Comparison of ENCODE assay signal across 11 cellular contexts in the genomic region with DNA sequence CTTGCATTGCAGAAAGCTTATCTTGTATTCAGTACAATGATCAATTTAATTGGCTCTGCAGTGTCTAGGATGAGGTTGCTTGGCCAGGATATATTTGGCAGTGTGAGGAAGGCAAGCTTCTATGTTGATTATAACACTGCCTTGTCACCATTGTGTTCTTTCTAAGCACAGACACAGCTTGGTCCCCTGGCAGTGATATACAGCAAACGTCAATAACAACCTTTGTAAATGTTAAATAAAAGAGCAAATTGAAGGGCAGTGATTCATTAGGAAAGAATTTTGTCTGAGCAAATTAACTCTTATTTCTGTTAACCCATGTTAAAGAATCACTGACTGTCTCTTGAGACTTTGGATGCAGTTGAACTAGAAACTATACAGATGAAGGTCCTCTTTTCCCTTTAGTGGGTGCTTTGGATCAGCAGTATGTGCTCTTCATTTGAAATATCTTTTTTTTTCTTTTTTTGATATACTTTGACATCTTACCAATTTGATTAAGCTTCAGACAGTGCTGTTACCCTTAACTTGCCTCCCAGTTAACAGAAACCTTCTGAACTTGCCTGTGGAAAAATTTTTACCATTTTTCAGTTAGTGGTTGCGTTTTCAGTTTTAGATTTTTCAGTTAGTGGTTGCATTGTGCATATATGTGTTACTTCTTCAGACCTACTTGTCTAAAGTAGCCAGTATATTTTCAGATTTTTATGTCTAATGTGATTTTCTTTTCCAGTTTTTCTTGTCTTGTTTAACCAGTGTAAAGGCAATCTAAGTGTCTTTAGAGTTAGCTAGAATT.
DNase-seq lines count a peak whose midpoint lies in the region; ATAC-seq and TF ChIP-seq lines count a peak whose summit lies in the region.
"Had no signal": no experiment of that assay in that cellular context is flagged by ENCODE, and none has a peak within 500 bp of the region (broad histone marks: within the 10 kb centered on the region; RNA-seq: fewer than 3 reads in every experiment).

No MANE protein-coding gene starts in this region.

- TF ChIP-seq CTCF in DND-41 (IDR thresholded peaks at IDR 0.05; ENCODE audit: borderline replicate concordance, extremely low read depth, low read length, poor library complexity, severe bottlenecking), result no peak
- TF ChIP-seq CTCF in KMS-11 (conservative IDR thresholded peaks at IDR 0.05; ENCODE audit: low read depth, low read length), result no peak
- no peak for TF ChIP-seq CTCF in mammary epithelial cell (conservative IDR thresholded peaks at IDR 0.05 in 1 of 2, IDR thresholded peaks at IDR 0.05 in 1 of 2; ENCODE audit: extremely low read depth in 1 of 2, insufficient read depth in 1 of 2, low read depth in 1 of 2, low read length in 2 of 2)

- BruUV-seq in mammary epithelial cell (replicated peaks; lab: Mats Ljungman, UMichigan), result no TSS peak

- in situ Hi-C loops in mammary epithelial cell (cut with MboI; ENCODE audit: low sequenced_read_pairs in 2 of 2), result no loop called here

- no peak for TF ChIP-seq POLR2A in GM18505 (IDR thresholded peaks at IDR 0.05; ENCODE audit: borderline replicate concordance, extremely low read depth, insufficient read depth, insufficient read length)

- DNase-seq in DND-41 (no peak), mammary epithelial cell (peak; percentile 29), mesenchymal stem cell (peak; percentile 55), NCI-H1048 (lab: John Stamatoyannopoulos, UW) (no peak), HuH-7.5 (ENCODE audit: low spot score) (no peak), mesenteric fat pad (ENCODE audit: low spot score) (no peak)
- DNase-seq: activated CD4-positive, alpha-beta T cell treated with anti-CD3 and anti-CD28 coated beads for 4 hours had no signal

- H2AK5ac ChIP-seq in mesenchymal stem cell (ENCODE audit: low read length, severe bottlenecking), result no peak overlapping the region

- H3K9me3 ChIP-seq in DND-41 (ENCODE audit: insufficient read depth, low read length, severe bottlenecking), result no peaks in the 10 kb centered on the region
- H3K9me3 ChIP-seq in mammary epithelial cell (replicated peaks; ENCODE audit: insufficient read depth, low read length), result no peaks in the 10 kb centered on the region
- H3K9me3 ChIP-seq in mesenchymal stem cell (ENCODE audit: control insufficient read depth, low read length), result no peaks in the 10 kb centered on the region
- H3K9me3 ChIP-seq: vagina had no signal

- no peaks in the 10 kb centered on the region for H3K27me3 ChIP-seq in DND-41 (ENCODE audit: insufficient read depth, low read length, poor library complexity)
- H3K27me3 ChIP-seq in KMS-11 (ENCODE audit: insufficient read depth, low read depth), result no peaks in the 10 kb centered on the region
- no peaks in the 10 kb centered on the region for H3K27me3 ChIP-seq in mammary epithelial cell (ENCODE audit: insufficient read depth, low read length)
- no peaks in the 10 kb centered on the region for H3K27me3 ChIP-seq in mesenchymal stem cell (ENCODE audit: control insufficient read depth in 1 of 2, insufficient read depth in 1 of 2, low read length in 2 of 2)
- H3K27me3 ChIP-seq: vagina had no signal

- H4K8ac ChIP-seq in mesenchymal stem cell (ENCODE audit: low read length), result no peak overlapping the region

- no peak overlapping the region for H3K14ac ChIP-seq in mesenchymal stem cell (ENCODE audit: low read length in 2 of 2)

- no peak overlapping the region for H3K18ac ChIP-seq in mesenchymal stem cell (ENCODE audit: low read depth in 1 of 2, low read length in 2 of 2)

- H3K27ac ChIP-seq in DND-41 (ENCODE audit: low read length) (peak overlapping the region; percentile 71), KMS-11 (peak overlapping the region; percentile 78), mammary epithelial cell (ENCODE audit: insufficient read depth, low read depth, low read length) (no peak overlapping the region), mesenchymal stem cell (ENCODE audit: low read length, poor library complexity, severe bottlenecking) (peak overlapping the region; percentile 78)
- H3K27ac ChIP-seq: vagina had no signal

- ATAC-seq in DND-41 (ENCODE audit: insufficient read depth, low read depth) (peak; percentile 75), GM18505 (IDR thresholded peaks at IDR 0.05; ENCODE audit: unreplicated experiment) (no peak)
- ATAC-seq: sciatic nerve had no signal

- H3K4me3 ChIP-seq in DND-41 (ENCODE audit: low read depth in 1 of 2, low read length in 2 of 2) (no peak overlapping the region), KMS-11 (IDR thresholded peaks at IDR 0.05; ENCODE audit: insufficient read depth, low read depth, low read length) (no peak overlapping the region), mammary epithelial cell (replicated peaks in 1 of 3; ENCODE audit: insufficient read depth in 1 of 3, low read depth in 2 of 3, low read length in 3 of 3) (no peak overlapping the region), mesenchymal stem cell (ENCODE audit: insufficient read depth in 1 of 2, low read depth in 1 of 2, low read length in 2 of 2) (no peak overlapping the region)
- H3K4me3 ChIP-seq: vagina had no signal

- CTCF ChIA-PET in mammary epithelial cell (lab: Charles Lee; ENCODE audit: low non-redundant PET), result interaction anchor here (0.6 kb wide), 1 partner anchor 188 kb away, joined by 4 read pairs; no protein-coding TSS in a partner anchor

- H2BK5ac ChIP-seq in mesenchymal stem cell (ENCODE audit: low read depth, low read length, poor library complexity, severe bottlenecking), result no peak overlapping the region

- peak overlapping the region; percentile 15 for H3K4me2 ChIP-seq in DND-41 (ENCODE audit: insufficient read depth, low read length)
- H3K4me2 ChIP-seq in KMS-11, result peak overlapping the region; percentile 94
- peak overlapping the region; percentile 41 for H3K4me2 ChIP-seq in mammary epithelial cell (ENCODE audit: insufficient read depth, low read depth, low read length)
- H3K4me2 ChIP-seq in mesenchymal stem cell (ENCODE audit: low read length, poor library complexity, severe bottlenecking), result peak overlapping the region; percentile 65

- H3K9ac ChIP-seq in DND-41 (ENCODE audit: low read depth, low read length) (peak overlapping the region; percentile 16; the same call in 1 of the 2 replicates), KMS-11 (peak overlapping the region; percentile 4; the same call in 1 of the 2 replicates), mammary epithelial cell (ENCODE audit: insufficient read depth, low read length) (no peak overlapping the region), mesenchymal stem cell (ENCODE audit: low read length) (no peak overlapping the region)

- no peak overlapping the region for H2BK15ac ChIP-seq in mesenchymal stem cell (ENCODE audit: low read depth, poor library complexity, severe bottlenecking)

- no peak overlapping the region for H2BK12ac ChIP-seq in mesenchymal stem cell (ENCODE audit: low read length in 2 of 2)

- no peaks in the 10 kb centered on the region for H4K20me1 ChIP-seq in DND-41 (ENCODE audit: insufficient read depth, low read length)
- no peaks in the 10 kb centered on the region for H4K20me1 ChIP-seq in KMS-11 (ENCODE audit: insufficient read depth)
- H4K20me1 ChIP-seq in mammary epithelial cell (ENCODE audit: insufficient read depth, low read length), result no peaks in the 10 kb centered on the region

- peaks cover 72% of the 10 kb centered on the region for H3K79me2 ChIP-seq in DND-41 (ENCODE audit: insufficient read depth, low read length)
- H3K79me2 ChIP-seq in KMS-11 (ENCODE audit: insufficient read depth, low read depth), result no peaks in the 10 kb centered on the region
- H3K79me2 ChIP-seq in mammary epithelial cell (ENCODE audit: insufficient read depth, low read length), result peaks cover 41% of the 10 kb centered on the region

- WGBS in mammary epithelial cell (ENCODE audit: low coverage, missing lambda C conversion rate), result 50% methylated on average over 2 of the region's 2 CpGs
- WGBS in mesenchymal stem cell, result no CpG with 5 or more reads among the region's 2 CpGs

- no peak overlapping the region for H2BK120ac ChIP-seq in mesenchymal stem cell (ENCODE audit: low read depth, low read length)

- H3K36me3 ChIP-seq in DND-41 (ENCODE audit: insufficient read depth, low read length) (peaks cover 14% of the 10 kb centered on the region; the same call in 1 of the 2 replicates), KMS-11 (ENCODE audit: insufficient read depth) (no peaks in the 10 kb centered on the region), mammary epithelial cell (ENCODE audit: insufficient read depth, low read length) (peaks cover 4% of the 10 kb centered on the region), mesenchymal stem cell (ENCODE audit: control insufficient read depth in 1 of 2, insufficient read depth in 2 of 2, low read depth in 1 of 2, low read length in 2 of 2) (no peaks in the 10 kb centered on the region)
- H3K36me3 ChIP-seq: vagina had no signal

- H3K79me1 ChIP-seq in mesenchymal stem cell (replicated peaks; ENCODE audit: low read length, poor library complexity, severe bottlenecking), result peaks cover 20% of the 10 kb centered on the region

- dilution Hi-C loops in mammary epithelial cell (cut with HindIII; ENCODE audit: low sequenced_read_pairs), result no loop called here

- intact Hi-C loops in mammary epithelial cell (cut with micrococcal nuclease), result no loop called here

- H3K4me1 ChIP-seq in DND-41 (ENCODE audit: insufficient read depth, low read length) (peaks cover 24% of the 10 kb centered on the region), KMS-11 (ENCODE audit: low read depth, poor library complexity, severe bottlenecking) (peaks cover 68% of the 10 kb centered on the region), mammary epithelial cell (ENCODE audit: insufficient read depth, low read length) (peaks cover 8% of the 10 kb centered on the region), mesenchymal stem cell (ENCODE audit: control insufficient read depth, insufficient read depth, low read depth, low read length) (peaks cover 5% of the 10 kb centered on the region)

- no peak overlapping the region for H3K4ac ChIP-seq in mesenchymal stem cell (ENCODE audit: low read depth in 1 of 2, low read length in 2 of 2)

- H4K91ac ChIP-seq in mesenchymal stem cell (ENCODE audit: low read length), result no peak overlapping the region

- no peak overlapping the region for H2AFZ ChIP-seq in DND-41 (ENCODE audit: low read depth, low read length)
- H2AFZ ChIP-seq in KMS-11 (ENCODE audit: low read depth), result no peak overlapping the region
- H2AFZ ChIP-seq in mammary epithelial cell (ENCODE audit: low read depth, low read length), result no peak overlapping the region
- no peak overlapping the region for H2AFZ ChIP-seq in mesenchymal stem cell (ENCODE audit: low read depth, low read length)

- no peak overlapping the region for H3K23ac ChIP-seq in mesenchymal stem cell (ENCODE audit: low read length in 2 of 2)

Comparison
In these comparisons a context has a peak if more than half of its experiments do, and no peak if none do; other contexts are left out.
1. DNase-seq: peak in mammary epithelial cell (single experiment) and mesenchymal stem cell (single experiment); none in DND-41 (single experiment), NCI-H1048 (single experiment), HuH-7.5 (single experiment) and mesenteric fat pad (single experiment).
2. H3K4me2 ChIP-seq: peak in every context shown above with its lines; median percentile 94 in KMS-11; 65 in mesenchymal stem cell; 41 in mammary epithelial cell; 15 in DND-41.
3. H3K9ac ChIP-seq: peak in DND-41 (single experiment) and KMS-11 (single experiment); none in mammary epithelial cell (single experiment) and mesenchymal stem cell (single experiment).